In genomic region chr5:115542651-115543364, GRCh38 we compare ENCODE assay signal across 8 cellular contexts. TPM values are rescaled to one million over a fixed set of nuclear protein-coding genes. Genes with fewer than 3 reads are reported as not detected.
DNase-seq lines count a peak whose midpoint lies in the region; ATAC-seq and TF ChIP-seq lines count a peak whose summit lies in the region.

No MANE protein-coding gene starts in this region.

- H3F3A ChIP-seq in GM23248 (ENCODE audit: insufficient read depth): peaks cover 19% of the 10 kb centered on the region

- no peak for ATAC-seq in gastrocnemius medialis
- no peak for ATAC-seq in omental fat pad (ENCODE audit: low FRiP score)

- in situ Hi-C loops in GM23248 (cut with MboI) (no loop called here), gastrocnemius medialis (cut with MboI; ENCODE audit: low sequenced_read_pairs in 4 of 4) (loop anchor here in 2 of 4 donors (10.0 kb wide), 1 partner anchor 168 kb away; no protein-coding TSS in a partner anchor)

- no peaks in the 10 kb centered on the region for H3K27me3 ChIP-seq in GM23248 (replicated peaks; ENCODE audit: insufficient read depth)
- no peaks in the 10 kb centered on the region for H3K27me3 ChIP-seq in SJCRH30
- H3K27me3 ChIP-seq in gastrocnemius medialis: no peaks in the 10 kb centered on the region

- H3K9me3 ChIP-seq in GM23248 (ENCODE audit: low read depth) (no peaks in the 10 kb centered on the region), SJCRH30 (replicated peaks) (peaks cover 7% of the 10 kb centered on the region), gastrocnemius medialis (no peaks in the 10 kb centered on the region)

- WGBS in GM23248 (ENCODE audit: low coverage in 1 of 2, low lambda C conversion rate in 2 of 2, missing lambda C conversion rate in 2 of 2), 2 experiments: 22 to 23% methylated on average over 10 of the region's 10 CpGs

- intact Hi-C loops in gastrocnemius medialis (cut with DNase I; ENCODE audit: low total_unique reads): loop anchor here (2.0 to 5.0 kb wide), 3 partner anchors 82 to 299 kb away; partner anchors contain the start of genes AP3S1, ATG12 and TMED7

- TF ChIP-seq CTCF in fibroblast of mammary gland (conservative IDR thresholded peaks at IDR 0.05; ENCODE audit: control insufficient read depth, insufficient read depth, low read depth, low read length): no peak
- TF ChIP-seq CTCF in gastrocnemius medialis (IDR thresholded peaks at IDR 0.05 in 4 of 5, conservative IDR thresholded peaks at IDR 0.05 in 1 of 5): no peak
- no peak for TF ChIP-seq CTCF in omental fat pad (IDR thresholded peaks at IDR 0.05)

- H3K4me1 ChIP-seq in GM23248 (ENCODE audit: insufficient read depth) (peaks cover 19% of the 10 kb centered on the region), SJCRH30 (no peaks in the 10 kb centered on the region), gastrocnemius medialis (peaks cover 37 to 40% of the 10 kb centered on the region in 2 donors)

- peak overlapping the region; percentile 97 for H3K4me2 ChIP-seq in GM23248 (ENCODE audit: unreplicated experiment)

- H3K9ac ChIP-seq in GM23248: peak overlapping the region; percentile 95

- no peaks in the 10 kb centered on the region for H3K9me2 ChIP-seq in GM23248 (ENCODE audit: insufficient read depth)

- peaks cover 23% of the 10 kb centered on the region; the same call in 1 of the 2 replicates for H4K20me1 ChIP-seq in GM23248 (ENCODE audit: insufficient read depth)

- DNase-seq in GM23248 (peak; percentile 17), SJCRH30 (no peak), fibroblast of mammary gland (ENCODE audit: low read depth) (no peak), gastrocnemius medialis (no peak), NCI-H510A treated with DMSO at 0.1 percent for 48 hours (lab: John Stamatoyannopoulos, UW) (no peak), omental fat pad (ENCODE audit: low spot score) (no peak), UCSD-AML1 (lab: John Stamatoyannopoulos, UW; ENCODE audit: unreplicated experiment) (no peak), hippocampal formation (lab: John Stamatoyannopoulos, UW) (no peak)

- no peak overlapping the region for H2AFZ ChIP-seq in GM23248

- peak overlapping the region; percentile 86 for H3K4me3 ChIP-seq in GM23248
- peak overlapping the region; percentile 96 for H3K4me3 ChIP-seq in SJCRH30
- peak overlapping the region; percentile 78 for H3K4me3 ChIP-seq in fibroblast of mammary gland (ENCODE audit: control insufficient read depth, low read depth, low read length)
- peak overlapping the region; percentile 85 to 96 (median 88) for H3K4me3 ChIP-seq in gastrocnemius medialis

- peak overlapping the region; percentile 95 for H3K27ac ChIP-seq in GM23248
- no peak overlapping the region for H3K27ac ChIP-seq in SJCRH30
- H3K27ac ChIP-seq in gastrocnemius medialis: peak overlapping the region; percentile 96 to 99 (median 98)

- peaks cover 61% of the 10 kb centered on the region for H3K79me2 ChIP-seq in GM23248 (ENCODE audit: insufficient read depth)

- TF ChIP-seq POLR2A in gastrocnemius medialis (IDR thresholded peaks at IDR 0.05): no peak

- H3K36me3 ChIP-seq in GM23248 (ENCODE audit: low read depth): peaks cover 33% of the 10 kb centered on the region
- peaks cover 51% of the 10 kb centered on the region for H3K36me3 ChIP-seq in SJCRH30
- peaks cover 0 to 6% of the 10 kb centered on the region in 2 donors for H3K36me3 ChIP-seq in gastrocnemius medialis

RNA-seq across cellular contexts. Expression of gene FEM1C, which starts 1.8 kb away (rescaled TPM):
- 16.5 and 18.3 TPM in 2 replicates for total RNA-seq in GM23248 (2014; rRNA removed; shearing (Covaris generic))
- polyA plus RNA-seq in GM23248 (2016; fragmentation: Nextera tagmentation; extraction: Ambion mirVana): 11.2 and 12.0 TPM in 2 replicates
- 16.5 and 17.9 TPM in 2 replicates for total RNA-seq in SJCRH30 (2014; rRNA removed; shearing (Covaris generic))
- total RNA-seq in gastrocnemius medialis (10 to 100 TPM; 18.9 to 39.4 (median 33.7) TPM), omental fat pad (10 to 100 TPM; 20.4 to 52.2 (median 28.5) TPM)

RNA-seq across cellular contexts. Expression of gene TICAM2, which starts 59.5 kb away (rescaled TPM):
- 1.9 and 12.3 TPM in 2 replicates for total RNA-seq in GM23248 (2014; rRNA removed; shearing (Covaris generic))
- polyA plus RNA-seq in GM23248 (2016; fragmentation: Nextera tagmentation; extraction: Ambion mirVana): 11.3 and 14.1 TPM in 2 replicates
- 0.10 and 0.13 TPM in 2 replicates for total RNA-seq in SJCRH30 (2014; rRNA removed; shearing (Covaris generic))
- total RNA-seq in gastrocnemius medialis (1 to 10 TPM in 1 of 4 donors, under 1 TPM in 3; 0.59 to 1.3 (median 0.78) TPM), omental fat pad (1 to 10 TPM; 1.2 to 3.9 (median 1.7) TPM)
